ENCODE assay signal across 12 cellular contexts in genomic region chr17:31564883-31565297, GRCh38.
A peak's percentile ranks its signal among the peaks of the same experiment; 100 is the strongest.
DNase-seq lines count a peak whose midpoint lies in the region; ATAC-seq, FAIRE-seq and TF ChIP-seq lines count a peak whose summit lies in the region.
"Had no signal": no experiment of that assay in that cellular context is flagged by ENCODE, and none has a peak within 500 bp of the region (broad histone marks: within the 10 kb centered on the region; RNA-seq: fewer than 3 reads in every experiment).

No MANE protein-coding gene starts in this region.

- H3K4me2 ChIP-seq in osteoblast (ENCODE audit: insufficient read depth, low read length), result peak overlapping the region; percentile 69

- no peak overlapping the region for H3K4me3 ChIP-seq in esophagus squamous epithelium
- peak overlapping the region; percentile 19 for H3K4me3 ChIP-seq in osteoblast (ENCODE audit: insufficient read depth, low read length)
- H3K4me3 ChIP-seq: gastrocnemius medialis had no signal

- no peak for TF ChIP-seq CTCF in D721Med (IDR thresholded peaks at IDR 0.05; ENCODE audit: insufficient read depth, missing control alignments)
- TF ChIP-seq CTCF in esophagus squamous epithelium (IDR thresholded peaks at IDR 0.05), result no peak
- TF ChIP-seq CTCF in osteoblast (IDR thresholded peaks at IDR 0.05; ENCODE audit: extremely low read depth, low read depth, low read length), result no peak
- no peak for TF ChIP-seq CTCF in endothelial cell (IDR thresholded peaks at IDR 0.05; ENCODE audit: unreplicated experiment)

- H3K27me3 ChIP-seq in esophagus squamous epithelium (no peaks in the 10 kb centered on the region), osteoblast (ENCODE audit: insufficient read depth, low read length) (no peaks in the 10 kb centered on the region)

- H3K9me3 Mint-ChIP-seq in endothelial cell (ENCODE audit: unreplicated experiment), result no peaks in the 10 kb centered on the region
- H3K9me3 Mint-ChIP-seq: activated naive CD4-positive, alpha-beta T cell treated with anti-CD3 and anti-CD28 coated beads, Interleukin-2, amount 50 U/mL, for 24 hours had no signal

- H3K4me1 Mint-ChIP-seq in endothelial cell (ENCODE audit: unreplicated experiment), result peaks cover 25% of the 10 kb centered on the region

- intact Hi-C loops in esophagus squamous epithelium (cut with DNase I), result no loop called here

- DNase-seq in D721Med (ENCODE audit: insufficient read length, low spot score) (peak; percentile 6), NCI-H226 (peak; percentile 98), esophagus squamous epithelium (lab: John Stamatoyannopoulos, UW) (no peak), osteoblast (ENCODE audit: insufficient read length, low spot score, missing footprints) (peak; percentile 93), endothelial cell (ENCODE audit: low spot score) (no peak), NOMO-1 treated with dmso at 0.1 percent for 144 hours (lab: John Stamatoyannopoulos, UW; ENCODE audit: unreplicated experiment) (no peak), cerebellar nuclear complex (lab: John Stamatoyannopoulos, UW) (no peak)
- DNase-seq: NCI-H774 had no signal

- H3K36me3 Mint-ChIP-seq in endothelial cell (ENCODE audit: low read depth, unreplicated experiment), result no peaks in the 10 kb centered on the region
- H3K36me3 Mint-ChIP-seq: activated naive CD4-positive, alpha-beta T cell treated with anti-CD3 and anti-CD28 coated beads, Interleukin-2, amount 50 U/mL, for 24 hours had no signal

- peaks cover 100% of the 10 kb centered on the region for H3K79me2 ChIP-seq in osteoblast (ENCODE audit: insufficient read depth, low read length)

- H3K27ac ChIP-seq in esophagus squamous epithelium (peak overlapping the region in 3 of 4 donors; percentile 55 to 66 (median 62)), osteoblast (ENCODE audit: low read depth, low read length) (peak overlapping the region; percentile 94)
- H3K27ac ChIP-seq: VCaP had no signal

- H3K4me1 ChIP-seq in esophagus squamous epithelium (peaks cover 39 to 95% (median 68%) of the 10 kb centered on the region in 3 donors), osteoblast (ENCODE audit: insufficient read depth, low read length) (peaks cover 88% of the 10 kb centered on the region)

- no peak for TF ChIP-seq POLR2A in esophagus squamous epithelium (IDR thresholded peaks at IDR 0.05)

- no peak overlapping the region for H2AFZ ChIP-seq in osteoblast (ENCODE audit: low read length)

- no peak overlapping the region for H3K4me3 Mint-ChIP-seq in endothelial cell (ENCODE audit: unreplicated experiment)
- H3K4me3 Mint-ChIP-seq: activated naive CD4-positive, alpha-beta T cell treated with anti-CD3 and anti-CD28 coated beads, Interleukin-2, amount 50 U/mL, for 24 hours had no signal

- peaks cover 90% of the 10 kb centered on the region for H4K20me1 ChIP-seq in osteoblast (ENCODE audit: insufficient read depth, low read length)

- H3K36me3 ChIP-seq in esophagus squamous epithelium (peaks cover 0 to 5% (median 0%) of the 10 kb centered on the region in 3 donors), osteoblast (ENCODE audit: insufficient read depth, low read length) (peaks cover 33% of the 10 kb centered on the region)
- H3K36me3 ChIP-seq: gastrocnemius medialis had no signal

- H3K9me3 ChIP-seq in esophagus squamous epithelium (no peaks in the 10 kb centered on the region), osteoblast (ENCODE audit: low read depth, low read length) (no peaks in the 10 kb centered on the region)
- H3K9me3 ChIP-seq: gastrocnemius medialis had no signal

- peaks cover 8% of the 10 kb centered on the region for H3K27me3 Mint-ChIP-seq in endothelial cell (ENCODE audit: unreplicated experiment)
- H3K27me3 Mint-ChIP-seq: activated naive CD4-positive, alpha-beta T cell treated with anti-CD3 and anti-CD28 coated beads, Interleukin-2, amount 50 U/mL, for 24 hours had no signal

- H3K27ac Mint-ChIP-seq in endothelial cell (ENCODE audit: unreplicated experiment), result no peak overlapping the region
- H3K27ac Mint-ChIP-seq: activated naive CD4-positive, alpha-beta T cell treated with anti-CD3 and anti-CD28 coated beads, Interleukin-2, amount 50 U/mL, for 24 hours had no signal

- no peak for ATAC-seq in HG03280 (IDR thresholded peaks at IDR 0.05; ENCODE audit: unreplicated experiment)
- ATAC-seq: gastrocnemius medialis had no signal

- FAIRE-seq in D721Med (lab: Jason Lieb, UNC), result no peak

- 20 to 46% methylated on average over 3 to 6 of the region's 6 CpGs for WGBS in esophagus squamous epithelium, 2 donors

Comparison
In these comparisons a context has a peak if more than half of its experiments do, and no peak if none do; other contexts are left out.
1. DNase-seq: peak in D721Med (single experiment), NCI-H226 (single experiment) and osteoblast (single experiment); none in esophagus squamous epithelium (single experiment), endothelial cell (single experiment), NOMO-1 treated with dmso at 0.1 percent for 144 hours (single experiment) and cerebellar nuclear complex (0 of 2).